ENCODE assay signal across 16 cellular contexts in the genomic region with DNA sequence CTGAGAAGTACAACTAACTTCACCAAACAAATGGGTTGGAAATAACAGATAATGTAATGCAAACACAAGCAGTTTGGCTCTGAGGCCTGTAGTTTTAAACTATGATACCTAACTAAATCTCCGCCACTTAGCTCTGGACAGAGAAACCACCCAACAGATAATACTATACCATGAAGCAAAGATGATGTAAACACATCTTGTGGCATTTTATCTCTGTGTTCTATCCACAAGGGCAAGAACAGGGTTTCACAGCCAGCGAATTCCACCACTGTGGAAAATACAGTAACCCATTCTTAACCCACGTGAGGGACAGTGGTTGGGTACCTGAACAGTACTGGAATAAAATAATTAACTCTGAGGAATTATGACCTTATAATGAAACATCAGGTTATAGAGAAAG.
DNase-seq lines count a peak whose midpoint lies in the region; ATAC-seq and TF ChIP-seq lines count a peak whose summit lies in the region.
"Had no signal": no experiment of that assay in that cellular context is flagged by ENCODE, and none has a peak within 500 bp of the region (broad histone marks: within the 10 kb centered on the region; RNA-seq: fewer than 3 reads in every experiment).

No MANE protein-coding gene starts in this region.

- TF ChIP-seq POLR2A in sigmoid colon (IDR thresholded peaks at IDR 0.05) (no peak), thyroid gland (IDR thresholded peaks at IDR 0.05) (no peak)

- no peaks in the 10 kb centered on the region for H3K27me3 ChIP-seq in cardiac muscle cell
- no peaks in the 10 kb centered on the region for H3K27me3 ChIP-seq in right atrium auricular region
- no peaks in the 10 kb centered on the region for H3K27me3 ChIP-seq in muscle layer of colon (ENCODE audit: control insufficient read depth in 1 of 2, insufficient read depth in 2 of 2, low read length in 2 of 2)
- H3K27me3 ChIP-seq in sigmoid colon = no peaks in the 10 kb centered on the region
- H3K27me3 ChIP-seq in thyroid gland = no peaks in the 10 kb centered on the region
- H3K27me3 ChIP-seq: BLaER1 had no signal

- intact Hi-C loops in sigmoid colon (cut with DNase I) (no loop called here), thyroid gland (cut with DNase I) (no loop called here)

- H3K4me3 ChIP-seq in cardiac muscle cell = no peak overlapping the region
- no peak overlapping the region for H3K4me3 ChIP-seq in right atrium auricular region
- peak overlapping the region in 1 of 2 donors; percentile 35 for H3K4me3 ChIP-seq in muscle layer of colon (ENCODE audit: low read depth in 1 of 2, low read length in 2 of 2)
- peak overlapping the region in 2 of 4 donors; percentile 1 to 34 for H3K4me3 ChIP-seq in sigmoid colon
- no peak overlapping the region for H3K4me3 ChIP-seq in thyroid gland (replicated peaks in 1 of 3)
- H3K4me3 ChIP-seq: BLaER1 had no signal

- no peaks in the 10 kb centered on the region for H3K36me3 ChIP-seq in cardiac muscle cell
- no peaks in the 10 kb centered on the region for H3K36me3 ChIP-seq in right atrium auricular region
- H3K36me3 ChIP-seq in muscle layer of colon (ENCODE audit: insufficient read depth, low read length) = no peaks in the 10 kb centered on the region
- H3K36me3 ChIP-seq in sigmoid colon = no peaks in the 10 kb centered on the region
- no peaks in the 10 kb centered on the region for H3K36me3 ChIP-seq in thyroid gland
- H3K36me3 ChIP-seq: BLaER1 had no signal

- no peak for ATAC-seq in GM21367 (IDR thresholded peaks at IDR 0.05; ENCODE audit: unreplicated experiment)
- ATAC-seq: HepG2 had no signal

- H3K4me1 ChIP-seq in cardiac muscle cell (ENCODE audit: low read depth) (peaks cover 16% of the 10 kb centered on the region), right atrium auricular region (no peaks in the 10 kb centered on the region), muscle layer of colon (ENCODE audit: insufficient read depth, low read length) (peaks cover 6% of the 10 kb centered on the region), sigmoid colon (peaks cover 0 to 21% (median 12%) of the 10 kb centered on the region in 4 donors), thyroid gland (peaks cover 0 to 3% of the 10 kb centered on the region in 2 donors)
- H3K4me1 ChIP-seq: BLaER1, Caco-2 had no signal

- TF ChIP-seq CTCF in cardiac muscle cell (IDR thresholded peaks at IDR 0.05; ENCODE audit: low read depth, low read length) = no peak
- no peak for TF ChIP-seq CTCF in right atrium auricular region (IDR thresholded peaks at IDR 0.05)
- no peak for TF ChIP-seq CTCF in sigmoid colon (IDR thresholded peaks at IDR 0.05)
- TF ChIP-seq CTCF in thyroid gland (IDR thresholded peaks at IDR 0.05) = no peak

- DNase-seq in cardiac muscle cell (ENCODE audit: low read depth in 1 of 2, low spot score in 1 of 2) (no peak), right atrium auricular region (ENCODE audit: low spot score) (no peak), sigmoid colon (no peak), Ammon's horn (ENCODE audit: low spot score) (no peak), thyroid gland (no peak)
- DNase-seq: Caco-2; CD8-positive, alpha-beta memory T cell; DND-41; GDM1; HCEC 1CT; HFFc6 had no signal

- H3K9me3 ChIP-seq in cardiac muscle cell (ENCODE audit: low read depth) (no peaks in the 10 kb centered on the region), right atrium auricular region (no peaks in the 10 kb centered on the region), muscle layer of colon (ENCODE audit: low read length) (no peaks in the 10 kb centered on the region), sigmoid colon (no peaks in the 10 kb centered on the region), thyroid gland (no peaks in the 10 kb centered on the region)
- H3K9me3 ChIP-seq: BLaER1, Caco-2 had no signal

- 90 to 94% methylated on average over 3 of the region's 3 CpGs for WGBS in sigmoid colon, 2 donors
- 96 to 97% methylated on average over 3 of the region's 3 CpGs for WGBS in thyroid gland, 2 donors

- H3K27ac ChIP-seq in cardiac muscle cell = peak overlapping the region; percentile 61
- no peak overlapping the region for H3K27ac ChIP-seq in right atrium auricular region
- no peak overlapping the region for H3K27ac ChIP-seq in muscle layer of colon (ENCODE audit: low read depth, low read length)
- peak overlapping the region in 3 of 4 donors; percentile 67 to 79 (median 73) for H3K27ac ChIP-seq in sigmoid colon
- no peak overlapping the region for H3K27ac ChIP-seq in thyroid gland
- H3K27ac ChIP-seq: 22Rv1, BLaER1 had no signal

- peak overlapping the region; percentile 60 for H3K9ac ChIP-seq in muscle layer of colon (ENCODE audit: low read length)
- H3K9ac ChIP-seq: BLaER1 had no signal

- TF ChIP-seq EP300 in sigmoid colon (IDR thresholded peaks at IDR 0.05) = no peak

Comparison
In these comparisons a context has a peak if more than half of its experiments do, and no peak if none do; other contexts are left out.
1. H3K27ac ChIP-seq: peak in cardiac muscle cell (single experiment) and sigmoid colon (3 of 4); none in right atrium auricular region (0 of 2), muscle layer of colon (single experiment) and thyroid gland (0 of 3).